ENCODE assay signal across 1 cellular context in the genomic region with DNA sequence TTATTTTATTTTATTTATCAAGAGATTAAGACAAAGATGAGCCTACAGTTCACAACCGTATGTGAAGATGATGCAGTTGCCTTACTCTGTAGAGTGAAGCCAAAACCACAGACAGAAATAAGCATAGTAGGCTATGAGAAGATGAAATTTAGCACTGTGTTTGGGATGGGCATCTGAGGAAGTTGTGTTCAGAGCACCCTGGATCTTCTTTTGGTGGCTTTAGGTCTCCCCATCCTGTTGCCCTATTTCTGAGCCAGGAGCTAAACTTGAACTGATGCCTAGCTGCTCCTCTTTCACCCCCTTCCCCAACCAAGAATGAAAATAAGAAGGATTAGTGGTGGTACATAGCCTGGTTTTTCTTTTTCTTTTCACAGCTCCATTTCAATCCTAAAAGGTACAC.
TF ChIP-seq lines count a peak whose summit lies in the region.

No MANE protein-coding gene starts in this region.

TF ChIP-seq in IMR-90, 13 proteins besides CTCF, POLR2A, EP300 and RAD21 (continued from another document):
- TF ChIP-seq, protein P1, sequence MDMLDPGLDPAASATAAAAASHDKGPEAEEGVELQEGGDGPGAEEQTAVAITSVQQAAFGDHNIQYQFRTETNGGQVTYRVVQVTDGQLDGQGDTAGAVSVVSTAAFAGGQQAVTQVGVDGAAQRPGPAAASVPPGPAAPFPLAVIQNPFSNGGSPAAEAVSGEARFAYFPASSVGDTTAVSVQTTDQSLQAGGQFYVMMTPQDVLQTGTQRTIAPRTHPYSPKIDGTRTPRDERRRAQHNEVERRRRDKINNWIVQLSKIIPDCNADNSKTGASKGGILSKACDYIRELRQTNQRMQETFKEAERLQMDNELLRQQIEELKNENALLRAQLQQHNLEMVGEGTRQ (IDR thresholded peaks at IDR 0.05; ENCODE audit: low read depth, low read length), result no peak
- TF ChIP-seq CEBPB (IDR thresholded peaks at IDR 0.05; ENCODE audit: low read depth, low read length) (no peak), FOS (IDR thresholded peaks at IDR 0.05; ENCODE audit: low read depth, low read length) (no peak), MAFK (IDR thresholded peaks at IDR 0.05; ENCODE audit: low read depth, low read length) (no peak), RFX5 (IDR thresholded peaks at IDR 0.05; ENCODE audit: low read depth, low read length) (no peak), CHD1 (IDR thresholded peaks at IDR 0.05; ENCODE audit: low read depth, low read length) (no peak), RCOR1 (IDR thresholded peaks at IDR 0.05; ENCODE audit: insufficient replicate concordance, low read length) (no peak), MXI1 (IDR thresholded peaks at IDR 0.05; ENCODE audit: borderline replicate concordance, low read depth, low read length) (no peak), SMC3 (IDR thresholded peaks at IDR 0.05; ENCODE audit: low read depth, low read length) (no peak), NFE2L2 (IDR thresholded peaks at IDR 0.05; ENCODE audit: low read depth, low read length) (no peak)
- TF ChIP-seq, protein P2, sequence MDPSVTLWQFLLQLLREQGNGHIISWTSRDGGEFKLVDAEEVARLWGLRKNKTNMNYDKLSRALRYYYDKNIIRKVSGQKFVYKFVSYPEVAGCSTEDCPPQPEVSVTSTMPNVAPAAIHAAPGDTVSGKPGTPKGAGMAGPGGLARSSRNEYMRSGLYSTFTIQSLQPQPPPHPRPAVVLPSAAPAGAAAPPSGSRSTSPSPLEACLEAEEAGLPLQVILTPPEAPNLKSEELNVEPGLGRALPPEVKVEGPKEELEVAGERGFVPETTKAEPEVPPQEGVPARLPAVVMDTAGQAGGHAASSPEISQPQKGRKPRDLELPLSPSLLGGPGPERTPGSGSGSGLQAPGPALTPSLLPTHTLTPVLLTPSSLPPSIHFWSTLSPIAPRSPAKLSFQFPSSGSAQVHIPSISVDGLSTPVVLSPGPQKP (IDR thresholded peaks at IDR 0.05; ENCODE audit: borderline replicate concordance, low read depth, low read length), result no peak
TF ChIP-seq in IMR-90: peak in this region for 0.
